ENCODE assay signal across 33 cellular contexts in genomic region chr3:90134090-90134489, GRCh38.
"Had no signal": no experiment of that assay in that cellular context is flagged by ENCODE, and none has a peak within 500 bp of the region (broad histone marks: within the 10 kb centered on the region; RNA-seq: fewer than 3 reads in every experiment).

No MANE protein-coding gene starts in this region.

- H3K27me3 ChIP-seq: MG63 had no signal

- H3K4me3 ChIP-seq: MG63 had no signal

- H3K36me3 ChIP-seq: MG63 had no signal

- DNase-seq: Karpas-422, Kasumi-1, MG63, MM.1S, MV-4-11, NCI-H1048, NCI-H1092, NCI-H1092 treated with DMSO at 0.1 percent for 48 hours, NCI-H1105, NCI-H1105 treated with DMSO at 0.1 percent for 48 hours, NCI-H1417 treated with DMSO at 0.1 percent for 48 hours, NCI-H1436, NCI-H1436 treated with DMSO at 0.1 percent for 48 hours, NCI-H146, NCI-H1694, NCI-H1694 treated with DMSO at 0.1 percent for 48 hours, NCI-H187, NCI-H187 treated with DMSO at 0.1 percent for 48 hours, NCI-H1930, NCI-H2029, NCI-H2029 treated with DMSO at 0.1 percent for 48 hours, NCI-H2081, NCI-H2081 treated with DMSO at 0.1 percent for 48 hours, NCI-H2107, NCI-H2171, NCI-H2171 treated with DMSO at 0.1 percent for 48 hours, NCI-H2227 treated with DMSO at 0.1 percent for 48 hours, NCI-H226, NCI-H345, NCI-H446, NCI-H446 treated with DMSO at 0.1 percent for 48 hours, NCI-H510A, NCI-H510A treated with DMSO at 0.1 percent for 48 hours had no signal

- H3K9me3 ChIP-seq: MG63 had no signal
